In the genomic region with DNA sequence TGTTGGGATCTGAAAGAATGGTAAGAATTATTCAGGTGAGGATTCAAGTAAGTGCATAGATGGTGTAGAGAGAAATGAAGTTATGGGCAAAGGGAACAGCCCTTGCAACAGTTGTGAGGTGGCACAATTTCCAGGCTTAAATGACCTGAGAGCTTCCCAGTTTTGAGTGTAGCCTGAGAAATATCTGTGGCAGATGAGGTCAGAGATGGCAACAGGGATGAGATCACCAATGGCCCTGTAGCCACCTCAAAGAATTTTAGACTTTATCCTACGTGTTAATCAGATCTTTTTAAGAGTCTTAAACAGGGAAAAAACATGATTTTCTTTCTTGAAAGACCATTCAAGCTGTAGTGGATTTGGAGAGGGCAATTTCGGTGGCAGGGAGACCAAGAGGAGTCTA, we compare ENCODE assay signal across 13 cellular contexts. TPM values are rescaled to one million over a fixed set of nuclear protein-coding genes. Genes with fewer than 3 reads are reported as not detected.
DNase-seq lines count a peak whose midpoint lies in the region; ATAC-seq and TF ChIP-seq lines count a peak whose summit lies in the region.
"Had no signal": no experiment of that assay in that cellular context is flagged by ENCODE, and none has a peak within 500 bp of the region (broad histone marks: within the 10 kb centered on the region; RNA-seq: fewer than 3 reads in every experiment).

No MANE protein-coding gene starts in this region.

- no peak for TF ChIP-seq CTCF in lower lobe of right lung (IDR thresholded peaks at IDR 0.05)

- intact Hi-C loops in lower lobe of right lung (cut with DNase I) = no loop called here

- peaks cover 52% of the 10 kb centered on the region for H3K4me1 Mint-ChIP-seq in activated naive CD4-positive, alpha-beta T cell treated with anti-CD3 and anti-CD28 coated beads, Interleukin-2, amount 50 U/mL, for 24 hours
- peaks cover 34 to 69% of the 10 kb centered on the region in 2 donors for H3K4me1 Mint-ChIP-seq in stimulated activated naive B cell treated with anti-CD40 and anti-IgM and Interleukin-4, amounts not matched to agents 10 μg/mL and 1 μg/mL and 100 μg/mL, for 72 hours

- H3K27me3 Mint-ChIP-seq in activated naive CD4-positive, alpha-beta T cell treated with anti-CD3 and anti-CD28 coated beads, Interleukin-2, amount 50 U/mL, for 24 hours = no peaks in the 10 kb centered on the region
- H3K27me3 Mint-ChIP-seq in stimulated activated naive B cell treated with anti-CD40 and anti-IgM and Interleukin-4, amounts not matched to agents 10 μg/mL and 1 μg/mL and 100 μg/mL, for 72 hours = no peaks in the 10 kb centered on the region

- H3K4me1 ChIP-seq in lower lobe of right lung = peaks cover 30% of the 10 kb centered on the region

- H3K27ac ChIP-seq in lower lobe of right lung = no peak overlapping the region
- H3K27ac ChIP-seq: foreskin keratinocyte, sigmoid colon had no signal

- ATAC-seq in stimulated activated naive B cell treated with anti-CD40 and anti-IgM and Interleukin-4, amounts not matched to agents 10 μg/mL and 1 μg/mL and 100 μg/mL, for 72 hours (replicated peaks) = no peak
- ATAC-seq in GM19452 (IDR thresholded peaks at IDR 0.05; ENCODE audit: unreplicated experiment) (no peak), HG02852 (IDR thresholded peaks at IDR 0.05; ENCODE audit: unreplicated experiment) (no peak), lower lobe of right lung (no peak)
- ATAC-seq: foreskin keratinocyte had no signal

- no peaks in the 10 kb centered on the region for H3K27me3 ChIP-seq in lower lobe of right lung (ENCODE audit: low read depth)
- H3K27me3 ChIP-seq: foreskin keratinocyte, sigmoid colon had no signal

- H3K4me3 ChIP-seq in lower lobe of right lung = no peak overlapping the region

- peak overlapping the region; percentile 90 for H3K27ac Mint-ChIP-seq in activated naive CD4-positive, alpha-beta T cell treated with anti-CD3 and anti-CD28 coated beads, Interleukin-2, amount 50 U/mL, for 24 hours
- H3K27ac Mint-ChIP-seq in stimulated activated naive B cell treated with anti-CD40 and anti-IgM and Interleukin-4, amounts not matched to agents 10 μg/mL and 1 μg/mL and 100 μg/mL, for 72 hours = peak overlapping the region; percentile 43

- no peaks in the 10 kb centered on the region for H3K9me3 ChIP-seq in lower lobe of right lung
- H3K9me3 ChIP-seq: sigmoid colon had no signal

- DNase-seq in activated naive CD4-positive, alpha-beta T cell treated with Interleukin-2 at 50 U/mL for 16 hours = no peak
- DNase-seq in RKO (ENCODE audit: low spot score) (peak; percentile 58), fibroblast of peridontal ligament (ENCODE audit: extremely low read depth) (peak; percentile 34), lower lobe of right lung (no peak)
- DNase-seq in stimulated activated naive B cell treated with anti-CD40 and anti-IgM and Interleukin-4, amounts not matched to agents 10 μg/mL and 1 μg/mL and 100 μg/mL, for 72 hours = no peak
- DNase-seq: C1 segment of cervical spinal cord, foreskin keratinocyte, mammary epithelial cell, NCI-H446 treated with DMSO at 0.1 percent for 48 hours, sigmoid colon had no signal

- no peaks in the 10 kb centered on the region for H3K36me3 ChIP-seq in lower lobe of right lung
- H3K36me3 ChIP-seq: sigmoid colon had no signal

- H3K9me3 Mint-ChIP-seq in activated naive CD4-positive, alpha-beta T cell treated with anti-CD3 and anti-CD28 coated beads, Interleukin-2, amount 50 U/mL, for 24 hours = no peaks in the 10 kb centered on the region
- peaks cover 2 to 5% of the 10 kb centered on the region in 2 donors for H3K9me3 Mint-ChIP-seq in stimulated activated naive B cell treated with anti-CD40 and anti-IgM and Interleukin-4, amounts not matched to agents 10 μg/mL and 1 μg/mL and 100 μg/mL, for 72 hours

- peaks cover 18% of the 10 kb centered on the region for H3K36me3 Mint-ChIP-seq in activated naive CD4-positive, alpha-beta T cell treated with anti-CD3 and anti-CD28 coated beads, Interleukin-2, amount 50 U/mL, for 24 hours
- peaks cover 32 to 36% of the 10 kb centered on the region in 2 donors for H3K36me3 Mint-ChIP-seq in stimulated activated naive B cell treated with anti-CD40 and anti-IgM and Interleukin-4, amounts not matched to agents 10 μg/mL and 1 μg/mL and 100 μg/mL, for 72 hours

- peak overlapping the region; percentile 99 for H3K4me3 Mint-ChIP-seq in activated naive CD4-positive, alpha-beta T cell treated with anti-CD3 and anti-CD28 coated beads, Interleukin-2, amount 50 U/mL, for 24 hours
- peak overlapping the region; percentile 92 to 97 for H3K4me3 Mint-ChIP-seq in stimulated activated naive B cell treated with anti-CD40 and anti-IgM and Interleukin-4, amounts not matched to agents 10 μg/mL and 1 μg/mL and 100 μg/mL, for 72 hours

RNA-seq across cellular contexts. Expression of gene NRF1, which starts 1.9 kb away (rescaled TPM):
- 16.7 TPM for total RNA-seq in lower lobe of right lung

Comparison
In these comparisons a context has a peak if more than half of its experiments do, and no peak if none do; other contexts are left out.
1. DNase-seq: peak in RKO (single experiment) and fibroblast of peridontal ligament (single experiment); none in activated naive CD4-positive, alpha-beta T cell treated with Interleukin-2 at 50 U/mL for 16 hours (single experiment), stimulated activated naive B cell treated with anti-CD40 and anti-IgM and Interleukin-4, amounts not matched to agents 10 μg/mL and 1 μg/mL and 100 μg/mL, for 72 hours (single experiment) and lower lobe of right lung (single experiment).